In the genomic region with DNA sequence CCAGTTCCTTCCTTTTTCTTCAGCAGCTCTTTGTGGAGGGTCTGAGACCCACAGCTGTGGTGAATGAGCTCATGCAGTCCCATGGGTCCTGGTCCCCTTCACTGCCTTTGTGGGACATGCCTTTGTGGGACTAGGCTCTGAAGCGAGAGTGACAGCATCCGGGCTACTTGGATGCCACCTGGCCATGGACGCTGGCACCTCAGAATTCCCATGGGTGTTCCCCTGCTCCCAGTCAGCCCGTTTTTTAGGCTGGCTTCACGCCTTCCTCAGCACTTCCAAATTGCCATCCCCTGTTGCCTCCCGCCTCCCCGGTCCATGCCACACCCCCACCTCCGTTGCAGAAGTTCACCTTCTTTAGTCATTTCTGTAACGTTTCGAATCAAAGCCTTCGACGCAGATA, we compare ENCODE assay signal across 8 cellular contexts. TPM values are rescaled to one million over a fixed set of nuclear protein-coding genes. Genes with fewer than 3 reads are reported as not detected.
DNase-seq lines count a peak whose midpoint lies in the region; ATAC-seq lines count a peak whose summit lies in the region.

No MANE protein-coding gene starts in this region.

- no peaks in the 10 kb centered on the region for H3K27me3 ChIP-seq in neuronal stem cell (ENCODE audit: control insufficient read depth in 3 of 3, insufficient read depth in 3 of 3, low read depth in 1 of 3, low read length in 3 of 3)

- H3K27me3 Mint-ChIP-seq in activated CD8-positive, alpha-beta T cell treated with anti-CD3 and anti-CD28 coated beads, Interleukin-2, amount 10 ng/mL, durations not matched to agents 7 days and 5 days (ENCODE audit: low read depth), result no peaks in the 10 kb centered on the region

- H3K4me1 Mint-ChIP-seq in activated CD8-positive, alpha-beta T cell treated with anti-CD3 and anti-CD28 coated beads, Interleukin-2, amount 10 ng/mL, durations not matched to agents 7 days and 5 days (ENCODE audit: low read depth), result peaks cover 30% of the 10 kb centered on the region

- ATAC-seq in GM19035 (IDR thresholded peaks at IDR 0.05; ENCODE audit: unreplicated experiment) (peak; percentile 42), HG02623 (IDR thresholded peaks at IDR 0.05; ENCODE audit: unreplicated experiment) (peak; percentile 24), HG03520 (IDR thresholded peaks at IDR 0.05; ENCODE audit: unreplicated experiment) (no peak)
- no peak for ATAC-seq in activated CD8-positive, alpha-beta T cell treated with anti-CD3 and anti-CD28 coated beads, Interleukin-2, amount 10 ng/mL, durations not matched to agents 7 days and 5 days

- peak overlapping the region; percentile 21 for H3K18ac ChIP-seq in neuronal stem cell (ENCODE audit: low read length)

- H2BK120ac ChIP-seq in neuronal stem cell (ENCODE audit: low read depth, low read length), result no peak overlapping the region

- H2BK15ac ChIP-seq in neuronal stem cell (ENCODE audit: low read length), result no peak overlapping the region

- H3K4me3 ChIP-seq in neuronal stem cell (ENCODE audit: low read length in 2 of 2), result no peak overlapping the region

- H3K36me3 Mint-ChIP-seq in activated CD8-positive, alpha-beta T cell treated with anti-CD3 and anti-CD28 coated beads, Interleukin-2, amount 10 ng/mL, durations not matched to agents 7 days and 5 days (ENCODE audit: low read depth), result no peaks in the 10 kb centered on the region

- peaks cover 0 to 3% of the 10 kb centered on the region in 2 donors for H3K9me3 ChIP-seq in neuronal stem cell (replicated peaks in 1 of 2; ENCODE audit: control insufficient read depth in 2 of 2, insufficient read depth in 1 of 2, low read depth in 1 of 2, low read length in 2 of 2)

- H3K27ac ChIP-seq in neuronal stem cell (replicated peaks; ENCODE audit: low read length), result no peak overlapping the region

- H3K4me1 ChIP-seq in neuronal stem cell (ENCODE audit: control insufficient read depth in 2 of 2, insufficient read depth in 1 of 2, low read depth in 1 of 2, low read length in 2 of 2), result peaks cover 8 to 12% of the 10 kb centered on the region in 2 donors

- CTCF ChIA-PET in activated CD8-positive, alpha-beta T cell treated with anti-CD3 and anti-CD28 coated beads, Interleukin-2, amount 10 ng/mL, durations not matched to agents 7 days and 5 days (lab: Charles Lee), result no interaction called here

- no peak overlapping the region for H3K4me2 ChIP-seq in neuronal stem cell (ENCODE audit: insufficient read depth, low read length, poor library complexity, severe bottlenecking)

- no peaks in the 10 kb centered on the region for H3K79me1 ChIP-seq in neuronal stem cell (ENCODE audit: low read depth, low read length)

- POLR2A ChIA-PET in activated CD8-positive, alpha-beta T cell treated with anti-CD3 and anti-CD28 coated beads, Interleukin-2, amount 10 ng/mL, durations not matched to agents 7 days and 5 days (lab: Charles Lee), result no interaction called here

- no peak overlapping the region for H2AK5ac ChIP-seq in neuronal stem cell (ENCODE audit: low read depth, low read length)

- DNase-seq in activated CD8-positive, alpha-beta T cell treated with anti-CD3 and anti-CD28 coated beads, Interleukin-2, amount 10 ng/mL, durations not matched to agents 7 days and 5 days, result no peak
- no peak for DNase-seq in neuronal stem cell (ENCODE audit: low spot score)
- no peak for DNase-seq in OCI-M2 (lab: John Stamatoyannopoulos, UW; ENCODE audit: unreplicated experiment)
- DNase-seq in NCI-H2107 (lab: John Stamatoyannopoulos, UW), result no peak
- no peak for DNase-seq in HCEC 1CT

- H2BK12ac ChIP-seq in neuronal stem cell (ENCODE audit: low read length), result no peak overlapping the region

- H2BK5ac ChIP-seq in neuronal stem cell (ENCODE audit: low read length), result no peak overlapping the region

- H3K9me3 Mint-ChIP-seq in activated CD8-positive, alpha-beta T cell treated with anti-CD3 and anti-CD28 coated beads, Interleukin-2, amount 10 ng/mL, durations not matched to agents 7 days and 5 days (ENCODE audit: insufficient read depth), result no peaks in the 10 kb centered on the region

- H3K27ac Mint-ChIP-seq in activated CD8-positive, alpha-beta T cell treated with anti-CD3 and anti-CD28 coated beads, Interleukin-2, amount 10 ng/mL, durations not matched to agents 7 days and 5 days, result peak overlapping the region; percentile 65

- no peak overlapping the region for H3K14ac ChIP-seq in neuronal stem cell (ENCODE audit: low read length)

- H3K23ac ChIP-seq in neuronal stem cell (ENCODE audit: low read depth, low read length, poor library complexity), result no peak overlapping the region

- WGBS in neuronal stem cell (ENCODE audit: extremely low coverage in 2 of 2, insufficient read length in 2 of 2, insufficient replicate concordance in 1 of 2), 2 donors, result no CpG with 5 or more reads among the region's 12 CpGs

- peak overlapping the region; percentile 42 for H3K4me3 Mint-ChIP-seq in activated CD8-positive, alpha-beta T cell treated with anti-CD3 and anti-CD28 coated beads, Interleukin-2, amount 10 ng/mL, durations not matched to agents 7 days and 5 days

- no peak overlapping the region for H3K9ac ChIP-seq in neuronal stem cell (ENCODE audit: low read depth, low read length, poor library complexity)

- peaks cover 0 to 25% of the 10 kb centered on the region in 2 donors for H3K36me3 ChIP-seq in neuronal stem cell (replicated peaks in 1 of 2; ENCODE audit: control insufficient read depth in 2 of 2, insufficient read depth in 2 of 2, low read length in 2 of 2)

- no peak overlapping the region for H2AFZ ChIP-seq in neuronal stem cell (ENCODE audit: low read length)

- H4K91ac ChIP-seq in neuronal stem cell (ENCODE audit: low read depth, low read length, poor library complexity), result no peak overlapping the region

- peak overlapping the region; percentile 13 for H3K4ac ChIP-seq in neuronal stem cell (ENCODE audit: low read length)

- no peak overlapping the region for H4K8ac ChIP-seq in neuronal stem cell (ENCODE audit: low read depth, low read length)

RNA-seq across cellular contexts. Expression of a gene that starts 45.1 kb away (rescaled TPM):
- total RNA-seq in activated CD8-positive, alpha-beta T cell treated with anti-CD3 and anti-CD28 coated beads, Interleukin-2, amount 10 ng/mL, durations not matched to agents 7 days and 5 days, result under 1 TPM; 0.16 to 0.29 TPM
- polyA plus RNA-seq in neuronal stem cell (2013, experiment 1 of 2), result 0.14 TPM
- polyA plus RNA-seq in neuronal stem cell (2013, experiment 2 of 2), result 0.10 TPM

Comparison
In these comparisons a context has a peak if more than half of its experiments do, and no peak if none do; other contexts are left out.
1. ATAC-seq: peak in GM19035 (single experiment) and HG02623 (single experiment); none in activated CD8-positive, alpha-beta T cell treated with anti-CD3 and anti-CD28 coated beads, Interleukin-2, amount 10 ng/mL, durations not matched to agents 7 days and 5 days (single experiment) and HG03520 (single experiment).